8 cellular contexts compared by ENCODE assay signal in genomic region chr1:154325583-154326545, GRCh38. TPM values are rescaled to one million over a fixed set of nuclear protein-coding genes. Genes with fewer than 3 reads are reported as not detected.
A peak's percentile ranks its signal among the peaks of the same experiment; 100 is the strongest.
DNase-seq lines count a peak whose midpoint lies in the region; ATAC-seq and TF ChIP-seq lines count a peak whose summit lies in the region.

No MANE protein-coding gene starts in this region.

- peaks cover 11% of the 10 kb centered on the region for H3K27me3 Mint-ChIP-seq in endothelial cell (ENCODE audit: unreplicated experiment)

- H3K4me3 ChIP-seq in WI38 (ENCODE audit: low read depth, low read length): peak overlapping the region; percentile 91

- ATAC-seq in stimulated activated naive CD8-positive, alpha-beta T cell treated with anti-CD3 and anti-CD28 coated beads, Interleukin-15, Interleukin-2, amounts not matched to agents 100 U/mL and 50 U/mL, for 24 hours: peak; percentile 4
- ATAC-seq in HG02885 (IDR thresholded peaks at IDR 0.05; ENCODE audit: poor library complexity, unreplicated experiment): no peak

- peak overlapping the region; percentile 96 for H3K4me3 Mint-ChIP-seq in endothelial cell (ENCODE audit: unreplicated experiment)

- H3K36me3 Mint-ChIP-seq in endothelial cell (ENCODE audit: low read depth, unreplicated experiment): peaks cover 8% of the 10 kb centered on the region

- no peaks in the 10 kb centered on the region for H3K9me3 Mint-ChIP-seq in endothelial cell (ENCODE audit: unreplicated experiment)

- peak overlapping the region; percentile 84 for H3K27ac Mint-ChIP-seq in endothelial cell (ENCODE audit: unreplicated experiment)

- DNase-seq in activated CD4-positive, alpha-beta T cell treated with anti-CD3 and anti-CD28 coated beads for 48 hours: peak; percentile 64
- DNase-seq in activated CD4-positive, alpha-beta T cell treated with anti-CD3 and anti-CD28 coated beads, Interleukin-2, amount 50 U/mL, for 4 hours: no peak
- DNase-seq in LHCN-M2 (ENCODE audit: low read depth): peak; percentile 87
- peak; percentile 90 for DNase-seq in endothelial cell (ENCODE audit: low spot score)
- peak; percentile 64 for DNase-seq in medulla oblongata (ENCODE audit: extremely low spot score)
- peak; percentile 69 for DNase-seq in stimulated activated naive CD8-positive, alpha-beta T cell treated with anti-CD3 and anti-CD28 coated beads, Interleukin-15, Interleukin-2, amounts not matched to agents 100 U/mL and 50 U/mL, for 24 hours

- TF ChIP-seq CTCF in WI38 (IDR thresholded peaks at IDR 0.05; ENCODE audit: low read depth, low read length): peak; percentile 74
- peak; percentile 53 for TF ChIP-seq CTCF in endothelial cell (IDR thresholded peaks at IDR 0.05; ENCODE audit: unreplicated experiment)

- H3K4me1 Mint-ChIP-seq in endothelial cell (ENCODE audit: unreplicated experiment): peaks cover 47% of the 10 kb centered on the region

RNA-seq across cellular contexts. Expression of gene ATP8B2, which starts 0.5 kb away (rescaled TPM):
- total RNA-seq in LHCN-M2 (2014; rRNA removed) (59.2 and 64.9 TPM in 2 replicates), endothelial cell (ENCODE audit: unreplicated experiment) (58.1 TPM)
- polyA plus RNA-seq in LHCN-M2 (2012): 30.7 TPM

RNA-seq across cellular contexts. Expression of gene AQP10, which starts 5.0 kb away (rescaled TPM):
- total RNA-seq in LHCN-M2 (2014; rRNA removed): not detected in 2 replicates
- not detected for polyA plus RNA-seq in LHCN-M2 (2012)
- not detected for total RNA-seq in endothelial cell (ENCODE audit: unreplicated experiment)

RNA-seq across cellular contexts. Expression of gene HAX1, which starts 53.4 kb away (rescaled TPM):
- 111 and 116 TPM in 2 replicates for total RNA-seq in LHCN-M2 (2014; rRNA removed)
- 133 TPM for polyA plus RNA-seq in LHCN-M2 (2012)
- 57.1 TPM for total RNA-seq in endothelial cell (ENCODE audit: unreplicated experiment)

Comparison
In these comparisons a context has a peak if more than half of its experiments do, and no peak if none do; other contexts are left out.
1. DNase-seq: peak in activated CD4-positive, alpha-beta T cell treated with anti-CD3 and anti-CD28 coated beads for 48 hours (single experiment), LHCN-M2 (single experiment), endothelial cell (single experiment), medulla oblongata (single experiment) and stimulated activated naive CD8-positive, alpha-beta T cell treated with anti-CD3 and anti-CD28 coated beads, Interleukin-15, Interleukin-2, amounts not matched to agents 100 U/mL and 50 U/mL, for 24 hours (single experiment); none in activated CD4-positive, alpha-beta T cell treated with anti-CD3 and anti-CD28 coated beads, Interleukin-2, amount 50 U/mL, for 4 hours (0 of 2).